1 cellular context compared by ENCODE assay signal in genomic region chr3:71070497-71071465, GRCh38.
TF ChIP-seq lines count a peak whose summit lies in the region.

No MANE protein-coding gene starts in this region.

TF ChIP-seq in GM23338, 12 proteins besides CTCF, POLR2A, EP300 and RAD21 (continued from another document):
- TF ChIP-seq ZNF462 (CRISPR knock-in tag; IDR thresholded peaks at IDR 0.05) = no peak
- TF ChIP-seq ZNF114 (CRISPR knock-in tag; IDR thresholded peaks at IDR 0.05) = no peak
- no peak for TF ChIP-seq STAT1 (IDR thresholded peaks at IDR 0.05; ENCODE audit: unreplicated experiment)
- no peak for TF ChIP-seq CREB1 (CRISPR knock-in tag; IDR thresholded peaks at IDR 0.05; ENCODE audit: low read depth)
- TF ChIP-seq ZNF331 (CRISPR knock-in tag; IDR thresholded peaks at IDR 0.05; ENCODE audit: low read depth) = no peak
TF ChIP-seq in GM23338: peak in this region for 0.
